In genomic region chr4:15255537-15255936, GRCh38 we compare ENCODE assay signal across 35 cellular contexts.
"Had no signal": no experiment of that assay in that cellular context is flagged by ENCODE, and none has a peak within 500 bp of the region (broad histone marks: within the 10 kb centered on the region; RNA-seq: fewer than 3 reads in every experiment).

No MANE protein-coding gene starts in this region.

- H3K27ac Mint-ChIP-seq: activated CD4-positive, alpha-beta T cell treated with anti-CD3 and anti-CD28 coated beads for 36 hours; activated CD8-positive, alpha-beta T cell treated with anti-CD3 and anti-CD28 coated beads for 36 hours; activated naive CD4-positive, alpha-beta T cell treated with anti-CD3 and anti-CD28 coated beads for 36 hours; activated naive CD4-positive, alpha-beta T cell treated with anti-CD3 and anti-CD28 coated beads, Interleukin-2, amount 50 U/mL, for 24 hours; activated naive CD8-positive, alpha-beta T cell treated with anti-CD3 and anti-CD28 coated beads for 36 hours; activated naive CD8-positive, alpha-beta T cell treated with anti-CD3 and anti-CD28 coated beads, Interleukin-2, amount 50 U/mL, for 24 hours; activated T-helper 1 cell treated with anti-CD3 and anti-CD28 coated beads, Interleukin-12 subunit alpha, Interleukin-12 subunit beta, Interleukin-2, Interleukin-4 antibody, amounts not matched to agents 30 ng/mL and 10 ng/mL and 1 ng/mL, durations not matched to agents 14 hours and 24 hours and 36 hours; activated T-helper 2 cell treated with anti-CD3 and anti-CD28 coated beads, Interferon-gamma antibody, Interleukin-2, Interleukin-4, amounts not matched to agents 10 μg/mL and 5 μg/mL and 100 μg/mL, durations not matched to agents 14 hours and 24 hours and 36 hours; effector memory CD8-positive, alpha-beta T cell; T-helper 17 cell had no signal

- H3K9me3 Mint-ChIP-seq: activated CD8-positive, alpha-beta T cell treated with anti-CD3 and anti-CD28 coated beads for 36 hours; activated naive CD4-positive, alpha-beta T cell treated with anti-CD3 and anti-CD28 coated beads for 36 hours; activated naive CD4-positive, alpha-beta T cell treated with anti-CD3 and anti-CD28 coated beads, Interleukin-2, amount 50 U/mL, for 24 hours; activated naive CD8-positive, alpha-beta T cell treated with anti-CD3 and anti-CD28 coated beads for 36 hours; activated naive CD8-positive, alpha-beta T cell treated with anti-CD3 and anti-CD28 coated beads, Interleukin-2, amount 50 U/mL, for 24 hours; activated T-helper 1 cell treated with anti-CD3 and anti-CD28 coated beads, Interleukin-12 subunit alpha, Interleukin-12 subunit beta, Interleukin-2, Interleukin-4 antibody, amounts not matched to agents 30 ng/mL and 10 ng/mL and 1 ng/mL, durations not matched to agents 14 hours and 24 hours and 36 hours; activated T-helper 2 cell treated with anti-CD3 and anti-CD28 coated beads, Interferon-gamma antibody, Interleukin-2, Interleukin-4, amounts not matched to agents 10 μg/mL and 5 μg/mL and 100 μg/mL, durations not matched to agents 14 hours and 24 hours and 36 hours; effector memory CD8-positive, alpha-beta T cell; T-helper 2 cell treated with Interferon-gamma antibody and Interleukin-4, amounts not matched to agents 5 μg/mL and 100 μg/mL, for 36 hours had no signal

- H3K4me1 Mint-ChIP-seq: activated CD4-positive, alpha-beta T cell treated with anti-CD3 and anti-CD28 coated beads for 36 hours; activated naive CD4-positive, alpha-beta T cell treated with anti-CD3 and anti-CD28 coated beads, Interleukin-2, amount 50 U/mL, for 24 hours; activated naive CD8-positive, alpha-beta T cell treated with anti-CD3 and anti-CD28 coated beads, Interleukin-2, amount 50 U/mL, for 24 hours; T-helper 17 cell had no signal

- H3K4me1 ChIP-seq: adrenal gland, body of pancreas, esophagus muscularis mucosa, foreskin keratinocyte, gastrocnemius medialis had no signal

- H3K27me3 ChIP-seq: adrenal gland, body of pancreas, esophagus muscularis mucosa, gastrocnemius medialis had no signal

- H3K4me3 ChIP-seq: adrenal gland, body of pancreas, esophagus muscularis mucosa, gastrocnemius medialis had no signal

- H3K4me3 Mint-ChIP-seq: activated CD4-positive, alpha-beta T cell treated with anti-CD3 and anti-CD28 coated beads for 36 hours; activated CD8-positive, alpha-beta T cell treated with anti-CD3 and anti-CD28 coated beads for 36 hours; activated naive CD4-positive, alpha-beta T cell treated with anti-CD3 and anti-CD28 coated beads for 36 hours; activated naive CD4-positive, alpha-beta T cell treated with anti-CD3 and anti-CD28 coated beads, Interleukin-2, amount 50 U/mL, for 24 hours; activated naive CD8-positive, alpha-beta T cell treated with anti-CD3 and anti-CD28 coated beads for 36 hours; activated naive CD8-positive, alpha-beta T cell treated with anti-CD3 and anti-CD28 coated beads, Interleukin-2, amount 50 U/mL, for 24 hours; activated T-helper 1 cell treated with anti-CD3 and anti-CD28 coated beads, Interleukin-12 subunit alpha, Interleukin-12 subunit beta, Interleukin-2, Interleukin-4 antibody, amounts not matched to agents 30 ng/mL and 10 ng/mL and 1 ng/mL, durations not matched to agents 14 hours and 24 hours and 36 hours; effector memory CD8-positive, alpha-beta T cell; T-helper 17 cell; T-helper 2 cell treated with Interferon-gamma antibody and Interleukin-4, amounts not matched to agents 5 μg/mL and 100 μg/mL, for 36 hours had no signal

- H3K27ac ChIP-seq: adrenal gland, body of pancreas, esophagus muscularis mucosa, foreskin keratinocyte, gastrocnemius medialis, WERI-Rb-1 had no signal

- H3K9me3 ChIP-seq: adrenal gland, body of pancreas, esophagus muscularis mucosa, gastrocnemius medialis had no signal

- H3K36me3 ChIP-seq: adrenal gland, esophagus muscularis mucosa, gastrocnemius medialis, WERI-Rb-1 had no signal

- H3K36me3 Mint-ChIP-seq: activated naive CD4-positive, alpha-beta T cell treated with anti-CD3 and anti-CD28 coated beads, Interleukin-2, amount 50 U/mL, for 24 hours had no signal

- H3K27me3 Mint-ChIP-seq: activated CD8-positive, alpha-beta T cell treated with anti-CD3 and anti-CD28 coated beads for 36 hours; activated naive CD4-positive, alpha-beta T cell treated with anti-CD3 and anti-CD28 coated beads, Interleukin-2, amount 50 U/mL, for 24 hours had no signal

- DNase-seq: activated CD4-positive, alpha-beta T cell treated with anti-CD3 and anti-CD28 coated beads for 36 hours; activated CD4-positive, alpha-beta T cell treated with anti-CD3 and anti-CD28 coated beads, Interleukin-2, amount 50 U/mL, for 1 hour; activated CD4-positive, alpha-beta T cell treated with anti-CD3 and anti-CD28 coated beads, Interleukin-2, amount 50 U/mL, for 48 hours; activated CD4-positive, CD25-positive, alpha-beta regulatory T cell; activated CD4-positive, CD25-positive, alpha-beta regulatory T cell treated with anti-CD3 and anti-CD28 coated beads, Interleukin-2, amount 50 U/mL, for 72 hours; activated CD8-positive, alpha-beta memory T cell treated with anti-CD3 and anti-CD28 coated beads for 24 hours; activated CD8-positive, alpha-beta T cell treated with anti-CD3 and anti-CD28 coated beads for 36 hours; activated effector memory CD4-positive, alpha-beta T cell treated with anti-CD3 and anti-CD28 coated beads, Interleukin-2, amount 50 U/mL, for 16 hours; activated naive CD4-positive, alpha-beta T cell treated with anti-CD3 and anti-CD28 coated beads for 36 hours; activated naive CD8-positive, alpha-beta T cell treated with anti-CD3 and anti-CD28 coated beads for 36 hours; activated naive CD8-positive, alpha-beta T cell treated with anti-CD3 and anti-CD28 coated beads, Interleukin-2, amount 50 U/mL, for 24 hours; activated T-cell treated with anti-CD3 and anti-CD28 coated beads, Interleukin-2, amount 50 U/mL, for 1 hour; activated T-cell treated with anti-CD3 and anti-CD28 coated beads, Interleukin-2, amount 50 U/mL, for 48 hours; adrenal gland; amygdala; aorta; body of pancreas; caudate nucleus; cortex of kidney; dermis blood vessel endothelial cell; effector CD4-positive, alpha-beta T cell; effector memory CD8-positive, alpha-beta T cell; erythroblast; foreskin keratinocyte; gastrocnemius medialis; glutamatergic neuron; T-helper 1 cell; T-helper 17 cell; T1000; WERI-Rb-1 had no signal
